ENCODE assay signal across 28 cellular contexts in genomic region chr3:85524104-85524503, GRCh38.
"Had no signal": no experiment of that assay in that cellular context is flagged by ENCODE, and none has a peak within 500 bp of the region (broad histone marks: within the 10 kb centered on the region; RNA-seq: fewer than 3 reads in every experiment).

No MANE protein-coding gene starts in this region.

- ATAC-seq: naive thymus-derived CD4-positive, alpha-beta T cell; natural killer cell; psoas muscle; right cardiac atrium; sciatic nerve; stimulated activated memory B cell treated with anti-CD40 and anti-IgM and Interleukin-4, amounts not matched to agents 10 μg/mL and 1 μg/mL and 100 μg/mL, for 72 hours; stimulated activated naive CD8-positive, alpha-beta T cell treated with anti-CD3 and anti-CD28 coated beads, Interleukin-15, amount 100 ng/mL, for 72 hours; stimulated activated naive CD8-positive, alpha-beta T cell treated with anti-CD3 and anti-CD28 coated beads, Interleukin-15, Interleukin-2, amounts not matched to agents 100 U/mL and 50 U/mL, for 24 hours; upper lobe of right lung had no signal

- DNase-seq: naive thymus-derived CD4-positive, alpha-beta T cell; natural killer cell; occipital lobe; ovary; posterior cingulate gyrus; psoas muscle; right cardiac atrium; spleen; stimulated activated CD4-positive, alpha-beta T cell treated with anti-CD3 and anti-CD28 coated beads, Interleukin-12 subunit alpha, Interleukin-12 subunit beta, amount 100 ng/mL, for 4 hours; stimulated activated CD4-positive, alpha-beta T cell treated with anti-CD3 and anti-CD28 coated beads, Interleukin-1b, Interleukin-23, amount 100 ng/mL, for 48 hours; stimulated activated CD4-positive, alpha-beta T cell treated with anti-CD3 and anti-CD28 coated beads, Interleukin-4, amount 100 ng/mL, for 1 hour; stimulated activated CD8-positive, alpha-beta memory T cell treated with anti-CD3 and anti-CD28 coated beads, Interleukin-4, amount 100 ng/mL, for 48 hours; stimulated activated naive CD4-positive, alpha-beta T cell; stimulated activated naive CD8-positive, alpha-beta T cell treated with anti-CD3 and anti-CD28 coated beads, Interleukin-15, amount 100 ng/mL, for 72 hours; stimulated activated naive CD8-positive, alpha-beta T cell treated with anti-CD3 and anti-CD28 coated beads, Interleukin-15, Interleukin-2, amounts not matched to agents 100 U/mL and 50 U/mL, for 24 hours; substantia nigra; testis; tibial artery; transverse colon; upper lobe of right lung; uterus had no signal

- H3K4me3 ChIP-seq: neural progenitor cell, ovary, psoas muscle, skin epidermis, smooth muscle cell, spleen, suprapubic skin, testis, tibial artery, transverse colon, upper lobe of right lung, uterus had no signal

- H3K36me3 ChIP-seq: neural progenitor cell, ovary, spleen, suprapubic skin, tibial artery, transverse colon, upper lobe of right lung, uterus had no signal

- H3K9me3 ChIP-seq: ovary, psoas muscle, spleen, suprapubic skin, testis, tibial artery, transverse colon, upper lobe of right lung, uterus had no signal

- H3K27ac ChIP-seq: neural progenitor cell, ovary, parathyroid adenoma, psoas muscle, skin epidermis, spleen, suprapubic skin, testis, tibial artery, transverse colon, upper lobe of right lung, uterus had no signal

- H3K4me1 ChIP-seq: neural progenitor cell, parathyroid adenoma, psoas muscle, spleen, suprapubic skin, testis, tibial artery, transverse colon, upper lobe of right lung, uterus had no signal
